10 cellular contexts compared by ENCODE assay signal in the genomic region with DNA sequence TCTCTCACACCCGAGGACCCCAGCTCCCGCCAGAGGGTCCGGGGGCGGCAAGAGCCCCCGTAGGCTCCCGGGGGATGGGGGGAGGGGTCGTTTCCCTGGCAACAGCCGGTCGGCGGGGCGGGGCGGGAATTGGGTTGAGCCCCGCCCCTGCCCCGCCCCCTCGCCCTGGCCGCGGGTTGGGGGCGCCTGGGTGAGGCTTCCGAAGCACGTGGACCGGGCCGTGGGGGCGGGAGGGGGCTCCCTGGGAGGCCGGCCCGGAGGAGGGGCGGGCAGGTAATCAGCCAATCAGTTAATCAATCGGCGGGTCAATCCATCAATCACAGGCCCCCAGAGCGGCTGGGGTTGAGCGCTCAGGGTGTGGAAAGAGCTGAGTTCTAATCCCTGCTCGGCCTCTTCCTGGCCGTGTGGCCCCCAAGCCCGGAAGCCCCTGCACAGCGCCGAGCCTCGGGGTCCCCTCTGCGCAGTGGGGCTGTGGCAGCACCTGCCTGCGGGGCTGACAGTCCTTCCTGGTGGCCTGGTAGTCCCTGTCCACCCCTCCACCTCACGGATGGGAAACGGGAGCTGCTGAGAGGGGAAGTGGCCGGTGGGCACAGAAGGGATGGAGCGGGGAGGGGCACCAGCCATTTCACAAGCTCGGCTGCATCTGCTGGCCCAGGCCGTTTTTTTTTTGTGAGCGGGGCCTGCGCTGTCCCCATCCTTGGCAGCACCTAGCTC.
DNase-seq lines count a peak whose midpoint lies in the region; ATAC-seq and TF ChIP-seq lines count a peak whose summit lies in the region.
"Had no signal": no experiment of that assay in that cellular context is flagged by ENCODE, and none has a peak within 500 bp of the region (broad histone marks: within the 10 kb centered on the region; RNA-seq: fewer than 3 reads in every experiment).

No MANE protein-coding gene starts in this region.

- peak overlapping the region; percentile 65 for H3K4me3 Mint-ChIP-seq in activated CD4-positive, alpha-beta T cell treated with anti-CD3 and anti-CD28 coated beads, Interleukin-2, amount 10 ng/mL, durations not matched to agents 24 days and 14 days

- H3K9me3 ChIP-seq in mammary epithelial cell (replicated peaks; ENCODE audit: insufficient read depth, low read length) (no peaks in the 10 kb centered on the region), thymus (ENCODE audit: control insufficient read depth) (no peaks in the 10 kb centered on the region)

- 57% methylated on average over 4 of the region's 46 CpGs for WGBS in mammary epithelial cell (ENCODE audit: low coverage, missing lambda C conversion rate)
- WGBS in thymus = 23% methylated on average over 46 of the region's 46 CpGs

- H3K27me3 ChIP-seq in mammary epithelial cell (ENCODE audit: insufficient read depth, low read length) (no peaks in the 10 kb centered on the region), layer of hippocampus (ENCODE audit: control insufficient read depth, insufficient read depth, low read length) (peaks cover 4% of the 10 kb centered on the region), thymus (ENCODE audit: control insufficient read depth, insufficient read depth) (peaks cover 11% of the 10 kb centered on the region)

- no peaks in the 10 kb centered on the region for H3K4me1 Mint-ChIP-seq in activated CD4-positive, alpha-beta T cell treated with anti-CD3 and anti-CD28 coated beads, Interleukin-2, amount 10 ng/mL, durations not matched to agents 24 days and 14 days

- no peaks in the 10 kb centered on the region for H3K79me2 ChIP-seq in mammary epithelial cell (ENCODE audit: insufficient read depth, low read length)

- BruUV-seq in mammary epithelial cell (replicated peaks; lab: Mats Ljungman, UMichigan) = no TSS peak

- H3K36me3 ChIP-seq in mammary epithelial cell (ENCODE audit: insufficient read depth, low read length) (no peaks in the 10 kb centered on the region), thymus (ENCODE audit: control insufficient read depth, insufficient read depth) (no peaks in the 10 kb centered on the region)

- peaks cover 4% of the 10 kb centered on the region for H3K9me3 Mint-ChIP-seq in activated CD4-positive, alpha-beta T cell treated with anti-CD3 and anti-CD28 coated beads, Interleukin-2, amount 10 ng/mL, durations not matched to agents 24 days and 14 days

- intact Hi-C loops in activated CD4-positive, alpha-beta T cell treated with anti-CD3 and anti-CD28 coated beads, Interleukin-2, amount 10 ng/mL, durations not matched to agents 24 days and 14 days (cut with micrococcal nuclease) = no loop called here
- intact Hi-C loops in mammary epithelial cell (cut with micrococcal nuclease) = no loop called here

- peak overlapping the region; percentile 66 for H3K4me2 ChIP-seq in mammary epithelial cell (ENCODE audit: insufficient read depth, low read depth, low read length)

- no peak overlapping the region for H3K9ac ChIP-seq in mammary epithelial cell (ENCODE audit: insufficient read depth, low read length)

- no peaks in the 10 kb centered on the region for H3K36me3 Mint-ChIP-seq in activated CD4-positive, alpha-beta T cell treated with anti-CD3 and anti-CD28 coated beads, Interleukin-2, amount 10 ng/mL, durations not matched to agents 24 days and 14 days (ENCODE audit: low read depth)
- H3K36me3 Mint-ChIP-seq: CD4-positive, CD25-positive, alpha-beta regulatory T cell; T-cell had no signal

- ATAC-seq in GM21576 (IDR thresholded peaks at IDR 0.05; ENCODE audit: unreplicated experiment) = no peak
- ATAC-seq in GM19035 (IDR thresholded peaks at IDR 0.05; ENCODE audit: unreplicated experiment) = no peak

- peaks cover 5% of the 10 kb centered on the region for H3K27me3 Mint-ChIP-seq in activated CD4-positive, alpha-beta T cell treated with anti-CD3 and anti-CD28 coated beads, Interleukin-2, amount 10 ng/mL, durations not matched to agents 24 days and 14 days

- dilution Hi-C loops in mammary epithelial cell (cut with HindIII; ENCODE audit: low sequenced_read_pairs) = no loop called here

- CTCF ChIA-PET in mammary epithelial cell (lab: Charles Lee; ENCODE audit: low non-redundant PET) = no interaction called here

- H3K4me3 ChIP-seq in mammary epithelial cell (replicated peaks in 1 of 3; ENCODE audit: insufficient read depth in 1 of 3, low read depth in 2 of 3, low read length in 3 of 3) (peak overlapping the region; percentile 26 to 37 (median 31)), thymus (ENCODE audit: low read length) (peak overlapping the region; percentile 42)

- no peak for TF ChIP-seq CTCF in mammary epithelial cell (conservative IDR thresholded peaks at IDR 0.05 in 1 of 2, IDR thresholded peaks at IDR 0.05 in 1 of 2; ENCODE audit: extremely low read depth in 1 of 2, insufficient read depth in 1 of 2, low read depth in 1 of 2, low read length in 2 of 2)

- no peak overlapping the region for H3K27ac Mint-ChIP-seq in activated CD4-positive, alpha-beta T cell treated with anti-CD3 and anti-CD28 coated beads, Interleukin-2, amount 10 ng/mL, durations not matched to agents 24 days and 14 days
- H3K27ac Mint-ChIP-seq: CD4-positive, CD25-positive, alpha-beta regulatory T cell; T-cell had no signal

- in situ Hi-C loops in mammary epithelial cell (cut with MboI; ENCODE audit: low sequenced_read_pairs in 2 of 2) = no loop called here

- H3K4me1 ChIP-seq in mammary epithelial cell (ENCODE audit: insufficient read depth, low read length) = no peaks in the 10 kb centered on the region
- H3K4me1 ChIP-seq in thymus (ENCODE audit: control insufficient read depth, insufficient read depth, low read length) = peaks cover 11% of the 10 kb centered on the region

- DNase-seq in activated CD4-positive, alpha-beta T cell treated with anti-CD3 and anti-CD28 coated beads, Interleukin-2, amount 10 ng/mL, durations not matched to agents 24 days and 14 days = no peak
- DNase-seq in activated CD4-positive, alpha-beta T cell treated with anti-CD3 and anti-CD28 coated beads, Interleukin-2, amount 50 U/mL, for 1 hour = no peak
- DNase-seq in mammary epithelial cell (no peak), NCI-H526 treated with DMSO at 0.1 percent for 48 hours (lab: John Stamatoyannopoulos, UW) (no peak)
- DNase-seq: CD4-positive, CD25-positive, alpha-beta regulatory T cell; T-cell had no signal

- H2AFZ ChIP-seq in mammary epithelial cell (ENCODE audit: low read depth, low read length) = peak overlapping the region; percentile 58

- no peaks in the 10 kb centered on the region for H4K20me1 ChIP-seq in mammary epithelial cell (ENCODE audit: insufficient read depth, low read length)

- H3K27ac ChIP-seq in mammary epithelial cell (ENCODE audit: insufficient read depth, low read depth, low read length) (no peak overlapping the region), layer of hippocampus (ENCODE audit: low read depth, low read length) (peak overlapping the region; percentile 62), thymus (ENCODE audit: low read depth) (no peak overlapping the region)
